9 cellular contexts compared by ENCODE assay signal in the genomic region with DNA sequence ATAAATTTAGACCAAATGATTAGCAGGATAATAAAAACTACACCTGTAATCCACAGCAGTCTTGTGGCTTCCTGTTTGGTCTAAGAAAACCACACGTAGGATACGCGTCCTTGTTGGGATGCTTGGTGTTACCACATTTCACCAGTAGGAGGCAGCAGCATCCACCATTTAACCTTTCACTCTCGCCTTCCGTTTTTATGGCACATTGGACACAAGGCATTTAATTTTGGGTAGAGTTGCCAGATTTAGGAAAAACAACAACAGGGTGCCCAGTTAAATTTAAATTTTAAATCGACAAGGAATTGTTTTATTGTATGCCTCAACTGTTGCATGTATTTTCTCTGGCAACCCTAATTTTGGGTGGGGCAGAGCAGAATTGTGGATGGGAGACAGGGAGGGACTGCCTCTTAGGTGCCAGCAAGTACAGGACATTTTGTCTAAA. TPM values are rescaled to one million over a fixed set of nuclear protein-coding genes. Genes with fewer than 3 reads are reported as not detected.
DNase-seq lines count a peak whose midpoint lies in the region; ATAC-seq and TF ChIP-seq lines count a peak whose summit lies in the region.
"Had no signal": no experiment of that assay in that cellular context is flagged by ENCODE, and none has a peak within 500 bp of the region (broad histone marks: within the 10 kb centered on the region; RNA-seq: fewer than 3 reads in every experiment).

No MANE protein-coding gene starts in this region.

- H4K20me1 ChIP-seq in KMS-11 (ENCODE audit: insufficient read depth), result no peaks in the 10 kb centered on the region

- POLR2A ChIA-PET in CD8-positive, alpha-beta T cell (lab: Charles Lee), result no interaction called here

- H3K9ac ChIP-seq in KMS-11, result no peak overlapping the region

- TF ChIP-seq CTCF in CD8-positive, alpha-beta T cell (IDR thresholded peaks at IDR 0.05), result peak; percentile 95
- TF ChIP-seq CTCF in KMS-11 (conservative IDR thresholded peaks at IDR 0.05; ENCODE audit: low read depth, low read length) (peak; percentile 97), foreskin keratinocyte (conservative IDR thresholded peaks at IDR 0.05) (peak; percentile 92), osteocyte (IDR thresholded peaks at IDR 0.05) (peak; percentile 89), type B pancreatic cell (conservative IDR thresholded peaks at IDR 0.05) (peak; percentile 95)

- CTCF ChIA-PET in CD8-positive, alpha-beta T cell (lab: Charles Lee), result interaction anchor here (0.7 to 2.7 kb wide), 17 partner anchors 9 to 329 kb away, joined by 3 to 13 read pairs (median 4); a partner anchor contains a TSS

- no peak overlapping the region for H3K27ac Mint-ChIP-seq in CD8-positive, alpha-beta T cell
- H3K27ac Mint-ChIP-seq in osteocyte (ENCODE audit: unreplicated experiment) (no peak overlapping the region), type B pancreatic cell (no peak overlapping the region)
- H3K27ac Mint-ChIP-seq: T-helper 1 cell treated with Interleukin-12 subunit alpha and Interleukin-12 subunit beta and Interleukin-4 antibody, amounts not matched to agents 30 μg/mL and 1 μg/mL, for 36 hours had no signal

- H3K4me1 ChIP-seq in CD8-positive, alpha-beta T cell (ENCODE audit: insufficient read depth, low read length), result peaks cover 15% of the 10 kb centered on the region
- H3K4me1 ChIP-seq in KMS-11 (ENCODE audit: low read depth, poor library complexity, severe bottlenecking) (peaks cover 6% of the 10 kb centered on the region), foreskin keratinocyte (no peaks in the 10 kb centered on the region)

- peak; percentile 21 to 74 (median 45) for DNase-seq in CD8-positive, alpha-beta T cell
- DNase-seq in RKO (ENCODE audit: low spot score) (peak; percentile 64), foreskin keratinocyte (peak; percentile 40 to 68), osteocyte (ENCODE audit: extremely low spot score, unreplicated experiment) (no peak), type B pancreatic cell (ENCODE audit: extremely low spot score, unreplicated experiment) (no peak)
- DNase-seq in activated T-helper 9 cell treated with anti-CD3 and anti-CD28 coated beads, Interleukin-2, amount 50 U/mL, for 16 hours (ENCODE audit: low read depth), result peak; percentile 28

- H3K4me3 ChIP-seq in CD8-positive, alpha-beta T cell (ENCODE audit: low read depth, low read length), result no peak overlapping the region
- no peak overlapping the region for H3K4me3 ChIP-seq in KMS-11 (IDR thresholded peaks at IDR 0.05; ENCODE audit: insufficient read depth, low read depth, low read length)

- H3K79me2 ChIP-seq in KMS-11 (ENCODE audit: insufficient read depth, low read depth), result no peaks in the 10 kb centered on the region

- no peaks in the 10 kb centered on the region for H3K9me3 Mint-ChIP-seq in CD8-positive, alpha-beta T cell
- H3K9me3 Mint-ChIP-seq in osteocyte (ENCODE audit: unreplicated experiment), result no peaks in the 10 kb centered on the region
- H3K9me3 Mint-ChIP-seq in type B pancreatic cell, result no peaks in the 10 kb centered on the region
- H3K9me3 Mint-ChIP-seq: T-helper 1 cell treated with Interleukin-12 subunit alpha and Interleukin-12 subunit beta and Interleukin-4 antibody, amounts not matched to agents 30 μg/mL and 1 μg/mL, for 36 hours had no signal

- H3K27me3 ChIP-seq in CD8-positive, alpha-beta T cell (ENCODE audit: insufficient read depth, low read length), result no peaks in the 10 kb centered on the region
- no peaks in the 10 kb centered on the region for H3K27me3 ChIP-seq in KMS-11 (ENCODE audit: insufficient read depth, low read depth)
- no peaks in the 10 kb centered on the region for H3K27me3 ChIP-seq in foreskin keratinocyte

- H3K4me1 Mint-ChIP-seq in CD8-positive, alpha-beta T cell (ENCODE audit: low read depth), result peaks cover 20% of the 10 kb centered on the region
- H3K4me1 Mint-ChIP-seq in osteocyte (ENCODE audit: unreplicated experiment), result peaks cover 2% of the 10 kb centered on the region
- H3K4me1 Mint-ChIP-seq in type B pancreatic cell (ENCODE audit: unreplicated experiment), result no peaks in the 10 kb centered on the region

- no peaks in the 10 kb centered on the region for H3K36me3 Mint-ChIP-seq in CD8-positive, alpha-beta T cell
- no peaks in the 10 kb centered on the region for H3K36me3 Mint-ChIP-seq in osteocyte (ENCODE audit: unreplicated experiment)
- no peaks in the 10 kb centered on the region for H3K36me3 Mint-ChIP-seq in type B pancreatic cell

- ATAC-seq in CD8-positive, alpha-beta T cell, result peak; percentile 69
- ATAC-seq in GM21381 (IDR thresholded peaks at IDR 0.05; ENCODE audit: unreplicated experiment) (peak; percentile 63), foreskin keratinocyte (peak; percentile 88)

- H3K4me3 Mint-ChIP-seq in CD8-positive, alpha-beta T cell, result no peak overlapping the region
- H3K4me3 Mint-ChIP-seq in osteocyte (ENCODE audit: unreplicated experiment) (no peak overlapping the region), type B pancreatic cell (no peak overlapping the region)
- H3K4me3 Mint-ChIP-seq: T-helper 1 cell treated with Interleukin-12 subunit alpha and Interleukin-12 subunit beta and Interleukin-4 antibody, amounts not matched to agents 30 μg/mL and 1 μg/mL, for 36 hours had no signal

- no peak overlapping the region for H3K27ac ChIP-seq in CD8-positive, alpha-beta T cell (ENCODE audit: low read depth, low read length)
- H3K27ac ChIP-seq in KMS-11 (no peak overlapping the region), foreskin keratinocyte (no peak overlapping the region)

- H3K9me3 ChIP-seq in CD8-positive, alpha-beta T cell (ENCODE audit: low read length), result no peaks in the 10 kb centered on the region

- H3K27me3 Mint-ChIP-seq in CD8-positive, alpha-beta T cell (ENCODE audit: low read depth), result peaks cover 5% of the 10 kb centered on the region
- H3K27me3 Mint-ChIP-seq in osteocyte (ENCODE audit: unreplicated experiment), result peaks cover 6% of the 10 kb centered on the region
- H3K27me3 Mint-ChIP-seq in type B pancreatic cell, result no peaks in the 10 kb centered on the region

- H2AFZ ChIP-seq in KMS-11 (ENCODE audit: low read depth), result no peak overlapping the region

- intact Hi-C loops in CD8-positive, alpha-beta T cell (cut with DNase I, micrococcal nuclease), result loop anchor here (1.0 to 10.0 kb wide), 9 partner anchors 101 to 949 kb away; a partner anchor contains a TSS

- 0 out of 2 replicates have a peak overlapping the region, but pooled peaks have one; percentile 13 for H3K4me2 ChIP-seq in KMS-11

- no peaks in the 10 kb centered on the region for H3K36me3 ChIP-seq in CD8-positive, alpha-beta T cell (ENCODE audit: insufficient read depth, low read length)
- H3K36me3 ChIP-seq in KMS-11 (ENCODE audit: insufficient read depth), result no peaks in the 10 kb centered on the region

RNA-seq across cellular contexts. Expression of a gene that starts 6.3 kb away (rescaled TPM):
- total RNA-seq in CD8-positive, alpha-beta T cell, result not detected
- not detected in 2 replicates for total RNA-seq in foreskin keratinocyte
- polyA plus RNA-seq in foreskin keratinocyte, result not detected in 2 replicates
- not detected in 2 replicates for total RNA-seq in osteocyte
- total RNA-seq in type B pancreatic cell (ENCODE audit: low replicate concordance), result 1.4 and 1.7 TPM in 2 replicates

RNA-seq across cellular contexts. Expression of a gene that starts 47.9 kb away (rescaled TPM):
- total RNA-seq in CD8-positive, alpha-beta T cell, result not detected
- total RNA-seq in foreskin keratinocyte (not detected in 2 replicates), osteocyte (not detected in 2 replicates), type B pancreatic cell (ENCODE audit: low replicate concordance) (not detected in 2 replicates)
- polyA plus RNA-seq in foreskin keratinocyte, result not detected in 2 replicates

RNA-seq across cellular contexts. Expression of a gene that starts 50.8 kb away (rescaled TPM):
- total RNA-seq in CD8-positive, alpha-beta T cell, result under 1 TPM; 0.36 to 0.54 TPM
- total RNA-seq in foreskin keratinocyte, result 1.7 and 2.6 TPM in 2 replicates
- polyA plus RNA-seq in foreskin keratinocyte, result 1.4 and 1.7 TPM in 2 replicates
- 1.5 and 2.0 TPM in 2 replicates for total RNA-seq in osteocyte
- total RNA-seq in type B pancreatic cell (ENCODE audit: low replicate concordance), result 2.7 and 4.0 TPM in 2 replicates

RNA-seq across cellular contexts. Expression of a gene that starts 50.8 kb away (rescaled TPM):
- not detected for total RNA-seq in CD8-positive, alpha-beta T cell
- total RNA-seq in foreskin keratinocyte (0.04 TPM in 1 of 2 replicates, not detected in the other), osteocyte (not detected in 2 replicates), type B pancreatic cell (ENCODE audit: low replicate concordance) (not detected in 2 replicates)
- polyA plus RNA-seq in foreskin keratinocyte, result not detected in 2 replicates

Comparison
In these comparisons a context has a peak if more than half of its experiments do, and no peak if none do; other contexts are left out.
1. DNase-seq: peak in CD8-positive, alpha-beta T cell (7 of 7), RKO (single experiment), activated T-helper 9 cell treated with anti-CD3 and anti-CD28 coated beads, Interleukin-2, amount 50 U/mL, for 16 hours (single experiment) and foreskin keratinocyte (2 of 2); none in osteocyte (single experiment) and type B pancreatic cell (single experiment).
2. Peak in every context shown above with its lines, with median percentiles within 50 percentile points of each other: ATAC-seq and CTCF ChIP-seq.